ENCODE assay signal across 8 cellular contexts in genomic region chrX:44343412-44343942, GRCh38. TPM values are rescaled to one million over a fixed set of nuclear protein-coding genes. Genes with fewer than 3 reads are reported as not detected.
DNase-seq lines count a peak whose midpoint lies in the region; ATAC-seq and TF ChIP-seq lines count a peak whose summit lies in the region.

TSS of gene EFHC2 (minus strand) at chrX:44343672. CDS start at chrX:44343588, 84 bp downstream.

- no peaks in the 10 kb centered on the region for H3K9me3 Mint-ChIP-seq in natural killer cell

- peak within 1 kb of the TSS; percentile 63 for H3K9ac ChIP-seq in HUES6 (ENCODE audit: low read length)

- peak; percentile 41 for ATAC-seq in esophagus mucosa
- peak; percentile 65 to 83 (median 70) for ATAC-seq in natural killer cell
- no peak for ATAC-seq in GM21529 (IDR thresholded peaks at IDR 0.05; ENCODE audit: unreplicated experiment)

- peaks cover 21 to 22% of the 10 kb centered on the region in 2 donors for H3K4me1 Mint-ChIP-seq in natural killer cell

- peaks cover 13% of the 10 kb centered on the region for H3K4me1 ChIP-seq in HUES6 (ENCODE audit: control insufficient read depth, insufficient read depth, low read length)

- no peaks in the 10 kb centered on the region for H3K27me3 ChIP-seq in HUES6 (ENCODE audit: control insufficient read depth, insufficient read depth, low read length)

- H3K4me3 ChIP-seq in HUES6 (ENCODE audit: low read depth, low read length) = peak within 1 kb of the TSS; percentile 62

- H3K27ac ChIP-seq in HUES6 (ENCODE audit: low read depth, low read length) = no peak within 1 kb of the TSS

- intact Hi-C loops in natural killer cell (cut with micrococcal nuclease) = loop anchor here (5.0 kb wide), 1 partner anchor 96 kb away; no protein-coding TSS in a partner anchor

- no peaks in the 10 kb centered on the region for H3K36me3 Mint-ChIP-seq in natural killer cell

- no peaks in the 10 kb centered on the region for H3K36me3 ChIP-seq in HUES6 (ENCODE audit: control insufficient read depth, insufficient read depth, low read length)

- no peaks in the 10 kb centered on the region for H3K9me3 ChIP-seq in HUES6 (ENCODE audit: control insufficient read depth, insufficient read depth, low read depth, low read length)

- DNase-seq in AG08396 (ENCODE audit: low spot score) (peak; percentile 48), natural killer cell (peak; percentile 61), stromal cell of bone marrow (ENCODE audit: low read depth) (peak; percentile 8), SHP77 treated with DMSO at 0.1 percent for 48 hours (lab: John Stamatoyannopoulos, UW) (no peak)
- DNase-seq in activated T-cell treated with anti-CD3 and anti-CD28 coated beads, Interleukin-2, amount 50 U/mL, for 1 hour = peak; percentile 63

- H3K4me3 Mint-ChIP-seq in natural killer cell = peak within 1 kb of the TSS; percentile 92

- TF ChIP-seq CTCF in natural killer cell (IDR thresholded peaks at IDR 0.05) = no peak

- H3K27me3 Mint-ChIP-seq in natural killer cell (ENCODE audit: low read depth in 2 of 2) = peaks cover 0 to 6% of the 10 kb centered on the region in 2 donors

- H3K27ac Mint-ChIP-seq in natural killer cell = peak within 1 kb of the TSS; percentile 94 to 99

RNA-seq across cellular contexts. Expression of gene EFHC2, which starts in this region (rescaled TPM):
- total RNA-seq in esophagus mucosa = 0.80 TPM
- 1 to 10 TPM; 5.7 to 9.1 (median 8.9) TPM for total RNA-seq in natural killer cell

Comparison
In these comparisons a context has a peak if more than half of its experiments do, and no peak if none do; other contexts are left out.
1. Peak in ATAC-seq in esophagus mucosa; RNA of the gene not detected or under 1 TPM.